ENCODE assay signal across 1 cellular context in the genomic region with DNA sequence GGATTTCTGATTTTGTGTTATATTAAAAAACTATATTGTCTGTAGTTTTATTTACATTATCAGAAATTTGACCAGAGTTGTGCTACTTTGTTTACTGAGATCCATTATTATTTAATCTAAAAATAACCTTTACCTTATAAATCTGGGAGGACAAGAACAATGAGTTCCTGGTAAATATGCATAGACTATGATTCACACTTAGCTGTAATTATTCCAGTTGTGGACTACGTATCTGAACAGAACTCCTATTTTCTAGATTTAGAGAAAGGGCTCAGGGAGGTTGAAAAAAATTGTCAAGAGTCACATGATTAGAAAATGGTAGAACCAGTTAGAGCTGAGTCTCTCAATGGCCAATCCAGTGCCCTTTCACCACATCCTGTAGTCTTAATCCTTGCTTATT.
TF ChIP-seq lines count a peak whose summit lies in the region.

No MANE protein-coding gene starts in this region.

TF ChIP-seq in K562, 482 proteins besides CTCF, POLR2A, EP300 and RAD21:
- TF ChIP-seq, protein P1, sequence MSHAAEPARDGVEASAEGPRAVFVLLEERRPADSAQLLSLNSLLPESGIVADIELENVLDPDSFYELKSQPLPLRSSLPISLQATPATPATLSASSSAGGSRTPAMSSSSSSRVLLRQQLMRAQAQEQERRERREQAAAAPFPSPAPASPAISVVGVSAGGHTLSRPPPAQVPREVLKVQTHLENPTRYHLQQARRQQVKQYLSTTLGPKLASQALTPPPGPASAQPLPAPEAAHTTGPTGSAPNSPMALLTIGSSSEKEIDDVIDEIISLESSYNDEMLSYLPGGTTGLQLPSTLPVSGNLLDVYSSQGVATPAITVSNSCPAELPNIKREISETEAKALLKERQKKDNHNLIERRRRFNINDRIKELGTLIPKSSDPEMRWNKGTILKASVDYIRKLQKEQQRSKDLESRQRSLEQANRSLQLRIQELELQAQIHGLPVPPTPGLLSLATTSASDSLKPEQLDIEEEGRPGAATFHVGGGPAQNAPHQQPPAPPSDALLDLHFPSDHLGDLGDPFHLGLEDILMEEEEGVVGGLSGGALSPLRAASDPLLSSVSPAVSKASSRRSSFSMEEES (CRISPR knock-in tag; IDR thresholded peaks at IDR 0.05): peak; percentile 37; the same call in 1 of the 2 replicates
- TF ChIP-seq, protein P2, sequence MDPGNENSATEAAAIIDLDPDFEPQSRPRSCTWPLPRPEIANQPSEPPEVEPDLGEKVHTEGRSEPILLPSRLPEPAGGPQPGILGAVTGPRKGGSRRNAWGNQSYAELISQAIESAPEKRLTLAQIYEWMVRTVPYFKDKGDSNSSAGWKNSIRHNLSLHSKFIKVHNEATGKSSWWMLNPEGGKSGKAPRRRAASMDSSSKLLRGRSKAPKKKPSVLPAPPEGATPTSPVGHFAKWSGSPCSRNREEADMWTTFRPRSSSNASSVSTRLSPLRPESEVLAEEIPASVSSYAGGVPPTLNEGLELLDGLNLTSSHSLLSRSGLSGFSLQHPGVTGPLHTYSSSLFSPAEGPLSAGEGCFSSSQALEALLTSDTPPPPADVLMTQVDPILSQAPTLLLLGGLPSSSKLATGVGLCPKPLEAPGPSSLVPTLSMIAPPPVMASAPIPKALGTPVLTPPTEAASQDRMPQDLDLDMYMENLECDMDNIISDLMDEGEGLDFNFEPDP (CRISPR knock-in tag; IDR thresholded peaks at IDR 0.05): no peak
